Comparison of ENCODE assay signal across 1 cellular context in the genomic region with DNA sequence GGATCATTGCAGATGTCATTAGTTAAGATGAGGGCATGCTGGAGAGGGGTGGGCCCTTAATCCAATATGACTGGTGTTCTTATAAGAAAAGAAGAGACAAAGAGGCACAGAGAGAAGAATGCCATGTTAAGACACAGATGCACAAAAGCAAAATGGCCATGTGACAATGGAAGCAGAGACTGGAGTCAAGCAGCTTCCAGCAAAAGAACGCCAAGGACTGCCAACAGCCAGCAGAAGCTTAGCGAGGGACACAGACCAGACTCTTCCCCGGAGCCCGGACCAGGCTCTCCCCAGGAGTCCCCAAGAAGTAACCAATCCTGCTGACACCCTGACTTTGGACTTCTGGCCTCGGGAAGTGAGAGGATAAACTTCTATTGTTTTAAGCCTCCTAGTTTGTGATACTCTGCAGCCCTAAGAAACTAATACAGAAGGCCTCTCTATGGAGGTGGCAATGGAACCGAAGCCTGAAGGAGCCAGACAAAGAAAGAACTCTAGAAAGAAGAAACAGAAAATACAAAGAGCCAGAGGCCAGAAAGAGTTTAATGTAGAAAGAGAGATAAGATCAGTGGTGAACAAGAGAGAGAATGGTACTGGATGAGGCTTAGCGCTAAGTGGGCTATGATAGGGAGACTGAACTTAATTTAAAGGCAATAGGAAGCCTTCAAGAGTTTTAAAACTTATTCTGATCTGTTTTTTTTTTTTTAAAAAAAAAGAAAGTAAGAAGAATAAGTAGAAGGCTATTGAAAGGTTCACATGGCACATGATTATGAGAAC.
TF ChIP-seq lines count a peak whose summit lies in the region.

No MANE protein-coding gene starts in this region.

TF ChIP-seq in K562, 482 proteins besides CTCF, POLR2A, EP300 and RAD21:
- no peak for TF ChIP-seq DDX20 (tag; IDR thresholded peaks at IDR 0.05; ENCODE audit: low read depth)
- TF ChIP-seq ZNF551 (CRISPR knock-in tag; IDR thresholded peaks at IDR 0.05), result no peak
TF ChIP-seq in K562: peak in this region for 0.
